1 cellular context compared by ENCODE assay signal in the genomic region with DNA sequence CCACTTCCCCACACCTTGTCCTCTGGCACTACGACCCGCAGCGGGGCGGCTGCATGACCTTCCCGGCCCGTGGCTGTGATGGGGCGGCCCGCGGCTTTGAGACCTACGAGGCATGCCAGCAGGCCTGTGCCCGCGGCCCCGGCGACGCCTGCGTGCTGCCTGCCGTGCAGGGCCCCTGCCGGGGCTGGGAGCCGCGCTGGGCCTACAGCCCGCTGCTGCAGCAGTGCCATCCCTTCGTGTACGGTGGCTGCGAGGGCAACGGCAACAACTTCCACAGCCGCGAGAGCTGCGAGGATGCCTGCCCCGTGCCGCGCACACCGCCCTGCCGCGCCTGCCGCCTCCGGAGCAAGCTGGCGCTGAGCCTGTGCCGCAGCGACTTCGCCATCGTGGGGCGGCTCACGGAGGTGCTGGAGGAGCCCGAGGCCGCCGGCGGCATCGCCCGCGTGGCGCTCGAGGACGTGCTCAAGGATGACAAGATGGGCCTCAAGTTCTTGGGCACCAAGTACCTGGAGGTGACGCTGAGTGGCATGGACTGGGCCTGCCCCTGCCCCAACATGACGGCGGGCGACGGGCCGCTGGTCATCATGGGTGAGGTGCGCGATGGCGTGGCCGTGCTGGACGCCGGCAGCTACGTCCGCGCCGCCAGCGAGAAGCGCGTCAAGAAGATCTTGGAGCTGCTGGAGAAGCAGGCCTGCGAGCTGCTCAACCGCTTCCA.
TF ChIP-seq lines count a peak whose summit lies in the region.

No MANE protein-coding gene starts in this region.

TF ChIP-seq in IMR-90, 13 proteins besides CTCF, POLR2A, EP300 and RAD21:
- no peak for TF ChIP-seq BHLHE40 (IDR thresholded peaks at IDR 0.05; ENCODE audit: low read depth, low read length)
- TF ChIP-seq FOS (IDR thresholded peaks at IDR 0.05; ENCODE audit: low read depth, low read length), result no peak
- no peak for TF ChIP-seq MXI1 (IDR thresholded peaks at IDR 0.05; ENCODE audit: borderline replicate concordance, low read depth, low read length)
- no peak for TF ChIP-seq CHD1 (IDR thresholded peaks at IDR 0.05; ENCODE audit: low read depth, low read length)
- TF ChIP-seq RFX5 (IDR thresholded peaks at IDR 0.05; ENCODE audit: low read depth, low read length), result no peak
- TF ChIP-seq RCOR1 (IDR thresholded peaks at IDR 0.05; ENCODE audit: insufficient replicate concordance, low read length), result no peak
- TF ChIP-seq MAFK (IDR thresholded peaks at IDR 0.05; ENCODE audit: low read depth, low read length), result no peak
- TF ChIP-seq NFE2L2 (IDR thresholded peaks at IDR 0.05; ENCODE audit: low read depth, low read length), result no peak
- TF ChIP-seq CEBPB (IDR thresholded peaks at IDR 0.05; ENCODE audit: low read depth, low read length), result no peak
- TF ChIP-seq, protein P1, sequence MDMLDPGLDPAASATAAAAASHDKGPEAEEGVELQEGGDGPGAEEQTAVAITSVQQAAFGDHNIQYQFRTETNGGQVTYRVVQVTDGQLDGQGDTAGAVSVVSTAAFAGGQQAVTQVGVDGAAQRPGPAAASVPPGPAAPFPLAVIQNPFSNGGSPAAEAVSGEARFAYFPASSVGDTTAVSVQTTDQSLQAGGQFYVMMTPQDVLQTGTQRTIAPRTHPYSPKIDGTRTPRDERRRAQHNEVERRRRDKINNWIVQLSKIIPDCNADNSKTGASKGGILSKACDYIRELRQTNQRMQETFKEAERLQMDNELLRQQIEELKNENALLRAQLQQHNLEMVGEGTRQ (IDR thresholded peaks at IDR 0.05; ENCODE audit: low read depth, low read length), result no peak
- TF ChIP-seq SMC3 (IDR thresholded peaks at IDR 0.05; ENCODE audit: low read depth, low read length), result no peak
- no peak for TF ChIP-seq MAZ (IDR thresholded peaks at IDR 0.05; ENCODE audit: borderline replicate concordance, low read depth, low read length)
- TF ChIP-seq, protein P2, sequence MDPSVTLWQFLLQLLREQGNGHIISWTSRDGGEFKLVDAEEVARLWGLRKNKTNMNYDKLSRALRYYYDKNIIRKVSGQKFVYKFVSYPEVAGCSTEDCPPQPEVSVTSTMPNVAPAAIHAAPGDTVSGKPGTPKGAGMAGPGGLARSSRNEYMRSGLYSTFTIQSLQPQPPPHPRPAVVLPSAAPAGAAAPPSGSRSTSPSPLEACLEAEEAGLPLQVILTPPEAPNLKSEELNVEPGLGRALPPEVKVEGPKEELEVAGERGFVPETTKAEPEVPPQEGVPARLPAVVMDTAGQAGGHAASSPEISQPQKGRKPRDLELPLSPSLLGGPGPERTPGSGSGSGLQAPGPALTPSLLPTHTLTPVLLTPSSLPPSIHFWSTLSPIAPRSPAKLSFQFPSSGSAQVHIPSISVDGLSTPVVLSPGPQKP (IDR thresholded peaks at IDR 0.05; ENCODE audit: borderline replicate concordance, low read depth, low read length), result no peak
